ENCODE assay signal across 22 cellular contexts in genomic region chr6:131615275-131615674, GRCh38. TPM values are rescaled to one million over a fixed set of nuclear protein-coding genes. Genes with fewer than 3 reads are reported as not detected.
DNase-seq lines count a peak whose midpoint lies in the region; ATAC-seq, FAIRE-seq and TF ChIP-seq lines count a peak whose summit lies in the region.
"Had no signal": no experiment of that assay in that cellular context is flagged by ENCODE, and none has a peak within 500 bp of the region (broad histone marks: within the 10 kb centered on the region; RNA-seq: fewer than 3 reads in every experiment).

No MANE protein-coding gene starts in this region.

- no peak for TF ChIP-seq POLR2A in K562 (conservative IDR thresholded peaks at IDR 0.05)

- no peak overlapping the region for H3K56ac ChIP-seq in H9 (ENCODE audit: insufficient read length, low read depth, low read length)

- no TSS peak for BruUV-seq in K562 (replicated peaks; lab: Mats Ljungman, UMichigan)

- no peak overlapping the region for H4K91ac ChIP-seq in H9 (ENCODE audit: insufficient read length, low read depth, low read length)

- H2AFZ ChIP-seq in H9 (ENCODE audit: low read length) (no peak overlapping the region), K562 (ENCODE audit: low read depth, low read length) (no peak overlapping the region)

- H4K20me1 ChIP-seq in H9 (ENCODE audit: control insufficient read depth, insufficient read depth, insufficient read length) (no peaks in the 10 kb centered on the region), K562 (replicated peaks; ENCODE audit: control insufficient read depth, insufficient read depth, low read length) (no peaks in the 10 kb centered on the region)

- peaks cover 94% of the 10 kb centered on the region for H3K36me3 ChIP-seq in K562 (ENCODE audit: control insufficient read depth, insufficient read depth, low read length)

- no peak overlapping the region for H3K23ac ChIP-seq in H9 (ENCODE audit: insufficient read length, low read depth, low read length)

- H3K4me3 ChIP-seq in K562 = no peak overlapping the region
- H3K4me3 ChIP-seq: A549; BLaER1 treated with 17β-estradiol and CSF1 and Interleukin-3, amounts not matched to agents 10 nM and 100 nM had no signal

- H4K8ac ChIP-seq in H9 (replicated peaks; ENCODE audit: insufficient read length, low read depth, low read length) = no peak overlapping the region

- DNase-seq in H9 (no peak), RPMI8226 (peak; percentile 44), K562 (ENCODE audit: extremely low read depth in 1 of 4, low spot score in 3 of 4) (no peak)
- no peak for DNase-seq in stimulated activated CD8-positive, alpha-beta memory T cell treated with anti-CD3 and anti-CD28 coated beads, Interleukin-4, amount 100 ng/mL, for 48 hours
- DNase-seq: 8988T; ACHN; AML-193; BE2C; Caco-2; CD4-positive, alpha-beta memory T cell; DMS153; DND-41; GOT3; HCEC 1CT had no signal

- intact Hi-C loops in K562 (cut with micrococcal nuclease) = loop anchor here (5.0 kb wide), 1 partner anchor 33 kb away; no protein-coding TSS in a partner anchor

- H2BK20ac ChIP-seq in H9 (ENCODE audit: low read depth, low read length, poor library complexity, severe bottlenecking) = no peak overlapping the region

- H2AK5ac ChIP-seq in H9 (ENCODE audit: insufficient read length, low read length) = no peak overlapping the region

- no peak overlapping the region for H3K4me3 Mint-ChIP-seq in H9
- H3K4me3 Mint-ChIP-seq: CD4-positive, alpha-beta memory T cell had no signal

- POLR2A ChIA-PET in K562 (lab: Yijun Ruan, JAX) = no interaction called here

- no peaks in the 10 kb centered on the region for H3K79me2 ChIP-seq in H9 (ENCODE audit: insufficient read depth, low read length)
- no peaks in the 10 kb centered on the region for H3K79me2 ChIP-seq in K562 (ENCODE audit: control insufficient read depth, insufficient read depth, low read length)

- no peak overlapping the region for H2BK120ac ChIP-seq in H9 (ENCODE audit: low read depth, low read length, poor library complexity, severe bottlenecking)

- no peak for TF ChIP-seq EP300 in K562 (IDR thresholded peaks at IDR 0.05; ENCODE audit: low read length)

- no peak overlapping the region for H3T11ph ChIP-seq in H9 (ENCODE audit: low read length)

- no peaks in the 10 kb centered on the region for H3K4me1 Mint-ChIP-seq in H9

- no peak overlapping the region for H2BK12ac ChIP-seq in H9 (ENCODE audit: insufficient read length, low read depth, low read length)

- H3K27me3 ChIP-seq in H9 (ENCODE audit: insufficient read depth, low read length) (no peaks in the 10 kb centered on the region), K562 (ENCODE audit: control insufficient read depth in 2 of 2, insufficient read depth in 2 of 2, low read length in 2 of 2) (no peaks in the 10 kb centered on the region)
- H3K27me3 ChIP-seq: BE2C; BLaER1 treated with 17β-estradiol and CSF1 and Interleukin-3, amounts not matched to agents 10 nM and 100 nM had no signal

- no peaks in the 10 kb centered on the region for H3K9me3 ChIP-seq in H9 (ENCODE audit: control insufficient read depth, low read depth, low read length)
- H3K9me3 ChIP-seq in K562 (replicated peaks; ENCODE audit: control insufficient read depth, insufficient read depth, low read depth, low read length) = no peaks in the 10 kb centered on the region
- H3K9me3 ChIP-seq: A549; BE2C; BLaER1 treated with 17β-estradiol and CSF1 and Interleukin-3, amounts not matched to agents 10 nM and 100 nM; Caco-2 had no signal

- TF ChIP-seq CTCF in H9 (conservative IDR thresholded peaks at IDR 0.05) (no peak), K562 (IDR thresholded peaks at IDR 0.05 in 2 of 3, conservative IDR thresholded peaks at IDR 0.05 in 1 of 3; ENCODE audit: insufficient read depth in 2 of 3, low read depth in 1 of 3, low read length in 3 of 3) (no peak)

- no peak for TF ChIP-seq RAD21 in K562 (CRISPR knock-in tag; conservative IDR thresholded peaks at IDR 0.05 in 1 of 2, IDR thresholded peaks at IDR 0.05 in 1 of 2)

- H3K27ac Mint-ChIP-seq in H9 = no peak overlapping the region
- H3K27ac Mint-ChIP-seq: CD4-positive, alpha-beta memory T cell had no signal

- H3K9me1 ChIP-seq in K562 (ENCODE audit: control insufficient read depth, insufficient read depth, low read length) = no peaks in the 10 kb centered on the region

- CTCF ChIA-PET in K562 (lab: Yijun Ruan, JAX; ENCODE audit: low intra/inter-chr PET ratio) = no interaction called here

- no peak overlapping the region for H4K5ac ChIP-seq in H9 (ENCODE audit: insufficient read length, low read depth, low read length)

- peaks cover 3 to 45% (median 27%) of the 10 kb centered on the region in 3 experiments; a peak in 5 of 7 replicates for H3K36me3 Mint-ChIP-seq in H9 (ENCODE audit: insufficient read depth in 1 of 3, low read depth in 3 of 3)

- H3K4ac ChIP-seq in H9 (ENCODE audit: low read depth, low read length) = no peak overlapping the region

- ATAC-seq in K562 (peak; percentile 39; the same call in 1 of the 3 replicates), HG03175 (IDR thresholded peaks at IDR 0.05; ENCODE audit: unreplicated experiment) (no peak), GM21825 (IDR thresholded peaks at IDR 0.05; ENCODE audit: unreplicated experiment) (no peak), GM18502 (IDR thresholded peaks at IDR 0.05; ENCODE audit: poor library complexity, unreplicated experiment) (no peak)
- ATAC-seq: A549 had no signal

- no peaks in the 10 kb centered on the region for H3K79me1 ChIP-seq in H9 (ENCODE audit: insufficient read depth, low read depth, low read length, poor library complexity, severe bottlenecking)

- H3K23me2 ChIP-seq in H9 (ENCODE audit: insufficient read length, low read depth, low read length, poor library complexity, severe bottlenecking) = no peaks in the 10 kb centered on the region

- H3K4me2 ChIP-seq in H9 (ENCODE audit: insufficient read depth, insufficient read length, low read length) = no peak overlapping the region
- H3K4me2 ChIP-seq in K562 (ENCODE audit: insufficient read depth, low read length) = no peak overlapping the region
- H3K4me2 ChIP-seq: A549; BLaER1 treated with 17β-estradiol and CSF1 and Interleukin-3, amounts not matched to agents 10 nM and 100 nM had no signal

- H3K27me3 Mint-ChIP-seq in H9 (ENCODE audit: low read depth) = no peaks in the 10 kb centered on the region
- H3K27me3 Mint-ChIP-seq: CD4-positive, alpha-beta memory T cell had no signal

- no peaks in the 10 kb centered on the region for H3K9me3 Mint-ChIP-seq in H9
- H3K9me3 Mint-ChIP-seq: CD4-positive, alpha-beta memory T cell had no signal

- no CpG with 5 or more reads among the region's 4 CpGs for WGBS in H9 (ENCODE audit: extremely low coverage, insufficient read length, low lambda C conversion rate)
- WGBS in K562 (ENCODE audit: insufficient coverage, low coverage, missing lambda C conversion rate) = 83% methylated on average over 4 of the region's 4 CpGs

- no peak overlapping the region for H2BK5ac ChIP-seq in H9 (ENCODE audit: insufficient read length, low read length)

- no peak overlapping the region for H3K18ac ChIP-seq in H9 (ENCODE audit: insufficient read length, low read depth, low read length)

- no peak overlapping the region for H3K27ac ChIP-seq in H9 (ENCODE audit: insufficient read length, low read depth, low read length)
- no peak overlapping the region for H3K27ac ChIP-seq in K562 (ENCODE audit: extremely low read depth, low read depth, low read length)
- H3K27ac ChIP-seq: A549; BLaER1 treated with 17β-estradiol and CSF1 and Interleukin-3, amounts not matched to agents 10 nM and 100 nM had no signal

- H3K9ac ChIP-seq in H9 (ENCODE audit: extremely low read depth, insufficient read length, low read length) (peak overlapping the region; percentile 23), K562 (ENCODE audit: insufficient read depth in 1 of 2, low read depth in 2 of 2, low read length in 2 of 2) (no peak overlapping the region)
- H3K9ac ChIP-seq: BLaER1 treated with 17β-estradiol and CSF1 and Interleukin-3, amounts not matched to agents 10 nM and 100 nM had no signal

- H2BK15ac ChIP-seq in H9 (ENCODE audit: low read depth, low read length) = 0 out of 2 replicates have a peak overlapping the region, but pooled peaks have one; percentile 94

- H3K14ac ChIP-seq in H9 (ENCODE audit: insufficient read depth, low read length) = no peak overlapping the region

- no peak for FAIRE-seq in K562 (lab: Jason Lieb, UNC)
- FAIRE-seq: A549, GM12892, GM19239, H54 had no signal

- H3K4me1 ChIP-seq in H9 (ENCODE audit: insufficient read depth, low read length) (no peaks in the 10 kb centered on the region), K562 (replicated peaks in 1 of 2; ENCODE audit: control insufficient read depth in 2 of 2, insufficient read depth in 2 of 2, low read length in 2 of 2) (no peaks in the 10 kb centered on the region)
- H3K4me1 ChIP-seq: A549; BE2C; BLaER1 treated with 17β-estradiol and CSF1 and Interleukin-3, amounts not matched to agents 10 nM and 100 nM; Caco-2 had no signal

- in situ Hi-C loops in K562 (cut with MboI) = no loop called here

RNA-seq across cellular contexts. Expression of gene MED23, which starts 12.8 kb away (rescaled TPM):
- total RNA-seq in H9 (2021) (13.6 and 16.2 TPM in 2 replicates), K562 (2014; rRNA removed) (19.7 and 20.5 TPM in 2 replicates), K562 (2014; rRNA removed; fragmentation: Illumina TruSeq; extraction: Trizol) (37.1 and 38.5 TPM in 2 replicates), K562 (2015; rRNA removed; fragmentation: Illumina TruSeq; extraction: Trizol) (34.6 and 40.3 TPM in 2 replicates), K562 (2021) (27.1 and 27.2 TPM in 2 replicates)
- 76.0 and 208 TPM in 2 replicates for total RNA-seq in K562 (2011; cell fraction: chromatin; rRNA removed; ENCODE audit: low replicate concordance)
- total RNA-seq in K562 (2011; cell fraction: nucleolus; rRNA removed) = 27.5 and 37.9 TPM in 2 replicates
- 64.8 and 77.9 TPM in 2 replicates for total RNA-seq in K562 (2011; cell fraction: nucleoplasm; rRNA removed)
- polyA plus RNA-seq in K562 (2011; rRNA removed) (61.2 and 66.2 TPM in 2 replicates), K562 (2014; fragmentation: Illumina TruSeq; extraction: Trizol) (24.0 and 28.6 TPM in 2 replicates), K562 (2014; fragmentation: Nextera tagmentation; extraction: Ambion mirVana) (10 to 100 TPM; 13.7 to 20.0 TPM), K562 (2014; rRNA removed) (22.8 and 25.2 TPM in 2 replicates)
- 15.9 and 32.1 TPM in 2 replicates for polyA plus RNA-seq in K562 (2011; cell fraction: cytosol; rRNA removed)
- polyA plus RNA-seq in K562 (2011; cell fraction: nucleus; rRNA removed) = 111 and 216 TPM in 2 replicates
- polyA plus RNA-seq in K562 (2012) = 12.4 and 12.6 TPM in 2 replicates
- polyA minus RNA-seq in K562 (2011; rRNA and poly(A)+ RNA removed) = 83.5 and 98.6 TPM in 2 replicates
- 21.8 and 27.6 TPM in 2 replicates for polyA minus RNA-seq in K562 (2011; cell fraction: cytosol; rRNA and poly(A)+ RNA removed)
- polyA minus RNA-seq in K562 (2011; cell fraction: nucleus; rRNA and poly(A)+ RNA removed) = 58.7 and 124 TPM in 2 replicates

RNA-seq across cellular contexts. Expression of gene ENPP3, which starts 21.8 kb away (rescaled TPM):
- total RNA-seq in H9 (2021) (0.09 and 0.15 TPM in 2 replicates), K562 (2014; rRNA removed) (14.0 and 18.5 TPM in 2 replicates), K562 (2014; rRNA removed; fragmentation: Illumina TruSeq; extraction: Trizol) (27.1 and 27.9 TPM in 2 replicates), K562 (2015; rRNA removed; fragmentation: Illumina TruSeq; extraction: Trizol) (20.7 and 23.0 TPM in 2 replicates), K562 (2021) (17.7 and 22.3 TPM in 2 replicates)
- total RNA-seq in K562 (2011; cell fraction: chromatin; rRNA removed; ENCODE audit: low replicate concordance) = 51.5 and 84.3 TPM in 2 replicates
- total RNA-seq in K562 (2011; cell fraction: nucleolus; rRNA removed) = 30.4 and 31.7 TPM in 2 replicates
- total RNA-seq in K562 (2011; cell fraction: nucleoplasm; rRNA removed) = 43.2 and 48.7 TPM in 2 replicates
- polyA plus RNA-seq in K562 (2011; rRNA removed) (21.6 and 32.8 TPM in 2 replicates), K562 (2014; fragmentation: Illumina TruSeq; extraction: Trizol) (18.1 and 21.6 TPM in 2 replicates), K562 (2014; fragmentation: Nextera tagmentation; extraction: Ambion mirVana) (10 to 100 TPM; 15.1 to 23.5 TPM), K562 (2014; rRNA removed) (17.4 and 17.8 TPM in 2 replicates)
- polyA plus RNA-seq in K562 (2011; cell fraction: cytosol; rRNA removed) = 7.3 and 11.4 TPM in 2 replicates
- polyA plus RNA-seq in K562 (2011; cell fraction: nucleus; rRNA removed) = 26.8 and 29.1 TPM in 2 replicates
- polyA plus RNA-seq in K562 (2012) = 14.6 and 15.7 TPM in 2 replicates
- 36.6 and 42.0 TPM in 2 replicates for polyA minus RNA-seq in K562 (2011; rRNA and poly(A)+ RNA removed)
- polyA minus RNA-seq in K562 (2011; cell fraction: cytosol; rRNA and poly(A)+ RNA removed) = 4.6 and 9.1 TPM in 2 replicates
- polyA minus RNA-seq in K562 (2011; cell fraction: nucleus; rRNA and poly(A)+ RNA removed) = 22.2 and 36.7 TPM in 2 replicates
- total RNA-seq: Caco-2 had no signal
- polyA plus RNA-seq: A549 had no signal

RNA-seq across cellular contexts. Expression of gene ARG1, which starts 42.2 kb away (rescaled TPM):
- total RNA-seq in H9 (2021) (not detected in 2 replicates), K562 (2014; rRNA removed) (0.09 TPM in 1 of 2 replicates, not detected in the other), K562 (2014; rRNA removed; fragmentation: Illumina TruSeq; extraction: Trizol) (0.07 TPM in 1 of 2 replicates, not detected in the other), K562 (2015; rRNA removed; fragmentation: Illumina TruSeq; extraction: Trizol) (not detected in 2 replicates), K562 (2021) (0.11 and 0.20 TPM in 2 replicates)
- not detected in 2 replicates for total RNA-seq in K562 (2011; cell fraction: chromatin; rRNA removed; ENCODE audit: low replicate concordance)
- not detected in 2 replicates for total RNA-seq in K562 (2011; cell fraction: nucleolus; rRNA removed)
- not detected in 2 replicates for total RNA-seq in K562 (2011; cell fraction: nucleoplasm; rRNA removed)
- polyA plus RNA-seq in K562 (2011; rRNA removed) (0.05 and 0.20 TPM in 2 replicates), K562 (2014; fragmentation: Illumina TruSeq; extraction: Trizol) (not detected in 2 replicates), K562 (2014; fragmentation: Nextera tagmentation; extraction: Ambion mirVana) (under 1 TPM in 1 of 2 experiments, not detected in 1; 0.03 TPM), K562 (2014; rRNA removed) (0.07 TPM in 1 of 2 replicates, not detected in the other)
- polyA plus RNA-seq in K562 (2011; cell fraction: cytosol; rRNA removed) = not detected in 2 replicates
- polyA plus RNA-seq in K562 (2011; cell fraction: nucleus; rRNA removed) = not detected in 2 replicates
- 0.05 and 0.08 TPM in 2 replicates for polyA plus RNA-seq in K562 (2012)
- 0.21 and 0.35 TPM in 2 replicates for polyA minus RNA-seq in K562 (2011; rRNA and poly(A)+ RNA removed)
- polyA minus RNA-seq in K562 (2011; cell fraction: cytosol; rRNA and poly(A)+ RNA removed) = not detected in 2 replicates
- not detected in 2 replicates for polyA minus RNA-seq in K562 (2011; cell fraction: nucleus; rRNA and poly(A)+ RNA removed)
- total RNA-seq: Caco-2; CD4-positive, alpha-beta memory T cell had no signal
- polyA plus RNA-seq: A549 had no signal

Comparison
In these comparisons a context has a peak if more than half of its experiments do, and no peak if none do; other contexts are left out.
1. RNA of gene ENPP3, which starts 21.8 kb away (total RNA-seq): 14.0 to 84.3 TPM in K562; 0.09 to 0.15 TPM in H9; every median in the first group is over 10 times any median in the second.